ENCODE assay signal across 1 cellular context in genomic region chr10:24552346-24553016, GRCh38.
TF ChIP-seq lines count a peak whose summit lies in the region.

No MANE protein-coding gene starts in this region.

TF ChIP-seq in GM12878, 131 proteins besides CTCF, POLR2A, EP300 and RAD21 (continued from another document):
- TF ChIP-seq MLLT1 (IDR thresholded peaks at IDR 0.05) (no peak), ZBTB4 (CRISPR knock-in tag; IDR thresholded peaks at IDR 0.05) (no peak), ZBTB11 (CRISPR knock-in tag; IDR thresholded peaks at IDR 0.05) (no peak), CUX1 (IDR thresholded peaks at IDR 0.05; ENCODE audit: insufficient replicate concordance, low read depth, low read length) (no peak)
